In genomic region chrY:20763899-20764298, GRCh38 we compare ENCODE assay signal across 1 cellular context.
TF ChIP-seq lines count a peak whose summit lies in the region.

No MANE protein-coding gene starts in this region.

TF ChIP-seq in SK-N-SH, 30 proteins besides CTCF, POLR2A, EP300 and RAD21 (continued from another document):
- TF ChIP-seq MAX (IDR thresholded peaks at IDR 0.05; ENCODE audit: low read depth) (no peak), GABPA (IDR thresholded peaks at IDR 0.05; ENCODE audit: low read depth) (no peak), PBX3 (IDR thresholded peaks at IDR 0.05) (no peak)
